32 cellular contexts compared by ENCODE assay signal in genomic region chr10:109261231-109261630, GRCh38.
"Had no signal": no experiment of that assay in that cellular context is flagged by ENCODE, and none has a peak within 500 bp of the region (broad histone marks: within the 10 kb centered on the region; RNA-seq: fewer than 3 reads in every experiment).

No MANE protein-coding gene starts in this region.

- H3K9me3 ChIP-seq: adrenal gland, ascending aorta had no signal

- H3K36me3 ChIP-seq: adrenal gland, ascending aorta, brain microvascular endothelial cell, breast epithelium, cardiac muscle cell had no signal

- H3K4me1 ChIP-seq: adrenal gland, ascending aorta, body of pancreas, breast epithelium had no signal

- H3K27me3 ChIP-seq: adrenal gland, ascending aorta, body of pancreas, brain microvascular endothelial cell, breast epithelium, cardiac muscle cell had no signal

- DNase-seq: activated effector memory CD4-positive, alpha-beta T cell treated with anti-CD3 and anti-CD28 coated beads, Interleukin-2, amount 50 U/mL, for 16 hours; activated effector memory CD4-positive, alpha-beta T cell treated with Interleukin-2 at 50 U/mL for 16 hours; activated gamma-delta T cell; activated gamma-delta T cell treated with Interleukin-2 at 50 U/mL for 16 hours; activated naive CD4-positive, alpha-beta T cell; activated naive CD4-positive, alpha-beta T cell treated with anti-CD3 and anti-CD28 coated beads for 36 hours; activated naive CD4-positive, alpha-beta T cell treated with anti-CD3 and anti-CD28 coated beads, Interleukin-2, amount 10 ng/mL, durations not matched to agents 7 days and 5 days; activated naive CD4-positive, alpha-beta T cell treated with anti-CD3 and anti-CD28 coated beads, Interleukin-2, amount 50 U/mL, for 16 hours; activated naive CD4-positive, alpha-beta T cell treated with Interleukin-2 at 50 U/mL for 16 hours; activated naive CD8-positive, alpha-beta T cell treated with anti-CD3 and anti-CD28 coated beads for 36 hours; activated naive CD8-positive, alpha-beta T cell treated with anti-CD3 and anti-CD28 coated beads, Interleukin-2, amount 10 ng/mL, durations not matched to agents 7 days and 5 days; activated naive CD8-positive, alpha-beta T cell treated with anti-CD3 and anti-CD28 coated beads, Interleukin-2, amount 50 U/mL, for 24 hours; activated T-cell treated with anti-CD3 and anti-CD28 coated beads, Interleukin-2, amount 50 U/mL, for 1 hour; activated T-cell treated with anti-CD3 and anti-CD28 coated beads, Interleukin-2, amount 50 U/mL, for 24 hours; activated T-cell treated with anti-CD3 and anti-CD28 coated beads, Interleukin-2, amount 50 U/mL, for 4 hours; activated T-cell treated with anti-CD3 and anti-CD28 coated beads, Interleukin-2, amount 50 U/mL, for 48 hours; activated T-cell treated with anti-CD3 and anti-CD28 coated beads, Interleukin-2, amount 50 U/mL, for 72 hours; adrenal gland; amniotic stem cell; amygdala; anterior cingulate cortex; aorta; body of pancreas; brain microvascular endothelial cell; caudate nucleus; central memory CD4-positive, alpha-beta T cell; cerebellar nuclear complex had no signal

- ATAC-seq: activated naive CD4-positive, alpha-beta T cell treated with anti-CD3 and anti-CD28 coated beads, Interleukin-2, amount 50 U/mL, for 72 hours; activated naive CD8-positive, alpha-beta T cell treated with anti-CD3 and anti-CD28 coated beads, Interleukin-2, amount 50 U/mL, for 24 hours; activated T-cell treated with anti-CD3 and anti-CD28 coated beads, Interleukin-2, amount 50 U/mL, for 4 hours; activated T-cell treated with anti-CD3 and anti-CD28 coated beads, Interleukin-2, amount 50 U/mL, for 72 hours; activated T-helper 17 cell treated with anti-CD3 and anti-CD28 coated beads, Interleukin-2, amount 50 U/mL, for 72 hours; body of pancreas had no signal

- H3K27ac ChIP-seq: adrenal gland, ascending aorta, body of pancreas, brain microvascular endothelial cell, breast epithelium, cardiac muscle cell had no signal

- H3K4me3 ChIP-seq: adrenal gland, ascending aorta, body of pancreas, breast epithelium, cardiac muscle cell had no signal
